In genomic region chr18:58391932-58392331, GRCh38 we compare ENCODE assay signal across 1 cellular context.
TF ChIP-seq lines count a peak whose summit lies in the region.

No MANE protein-coding gene starts in this region.

TF ChIP-seq in HepG2, 621 proteins besides CTCF, POLR2A, EP300 and RAD21:
- TF ChIP-seq, protein P1, sequence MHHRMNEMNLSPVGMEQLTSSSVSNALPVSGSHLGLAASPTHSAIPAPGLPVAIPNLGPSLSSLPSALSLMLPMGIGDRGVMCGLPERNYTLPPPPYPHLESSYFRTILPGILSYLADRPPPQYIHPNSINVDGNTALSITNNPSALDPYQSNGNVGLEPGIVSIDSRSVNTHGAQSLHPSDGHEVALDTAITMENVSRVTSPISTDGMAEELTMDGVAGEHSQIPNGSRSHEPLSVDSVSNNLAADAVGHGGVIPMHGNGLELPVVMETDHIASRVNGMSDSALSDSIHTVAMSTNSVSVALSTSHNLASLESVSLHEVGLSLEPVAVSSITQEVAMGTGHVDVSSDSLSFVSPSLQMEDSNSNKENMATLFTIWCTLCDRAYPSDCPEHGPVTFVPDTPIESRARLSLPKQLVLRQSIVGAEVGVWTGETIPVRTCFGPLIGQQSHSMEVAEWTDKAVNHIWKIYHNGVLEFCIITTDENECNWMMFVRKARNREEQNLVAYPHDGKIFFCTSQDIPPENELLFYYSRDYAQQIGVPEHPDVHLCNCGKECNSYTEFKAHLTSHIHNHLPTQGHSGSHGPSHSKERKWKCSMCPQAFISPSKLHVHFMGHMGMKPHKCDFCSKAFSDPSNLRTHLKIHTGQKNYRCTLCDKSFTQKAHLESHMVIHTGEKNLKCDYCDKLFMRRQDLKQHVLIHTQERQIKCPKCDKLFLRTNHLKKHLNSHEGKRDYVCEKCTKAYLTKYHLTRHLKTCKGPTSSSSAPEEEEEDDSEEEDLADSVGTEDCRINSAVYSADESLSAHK (CRISPR knock-in tag; IDR thresholded peaks at IDR 0.05; ENCODE audit: borderline replicate concordance), result no peak
- TF ChIP-seq ZNF687 (CRISPR knock-in tag; IDR thresholded peaks at IDR 0.05) (peak; percentile 52), RBM22 (optimal IDR thresholded peaks at IDR 0.05; ENCODE audit: low read length) (peak; percentile 62)
